ENCODE assay signal across 24 cellular contexts in genomic region chr22:36606114-36606513, GRCh38.
DNase-seq lines count a peak whose midpoint lies in the region; TF ChIP-seq lines count a peak whose summit lies in the region.
"Had no signal": no experiment of that assay in that cellular context is flagged by ENCODE, and none has a peak within 500 bp of the region (broad histone marks: within the 10 kb centered on the region; RNA-seq: fewer than 3 reads in every experiment).

No MANE protein-coding gene starts in this region.

- DNase-seq in Karpas-422 (peak; percentile 12), NCI-H2029 (lab: John Stamatoyannopoulos, UW) (peak; percentile 51), cerebellum (ENCODE audit: low spot score) (peak; percentile 61), mesenteric fat pad (ENCODE audit: low spot score) (peak; percentile 18), A673 (ENCODE audit: low spot score) (no peak)
- no peak for DNase-seq in effector CD4-positive, alpha-beta T cell
- DNase-seq in activated CD4-positive, CD25-positive, alpha-beta regulatory T cell treated with anti-CD3 and anti-CD28 coated beads, Interleukin-2, amount 50 U/mL, for 72 hours, result no peak
- DNase-seq: activated CD4-positive, alpha-beta T cell treated with anti-CD3 and anti-CD28 coated beads for 4 hours; activated CD8-positive, alpha-beta memory T cell treated with anti-CD3 and anti-CD28 coated beads for 24 hours; activated naive CD8-positive, alpha-beta T cell treated with anti-CD3 and anti-CD28 coated beads for 36 hours; erythroblast; GOT3; islet precursor cell; naive thymus-derived CD4-positive, alpha-beta T cell; NCI-H1930; NCI-H226; SJCRH30; stimulated activated CD4-positive, alpha-beta T cell treated with anti-CD3 and anti-CD28 coated beads, Interleukin-4, amount 100 ng/mL, for 1 hour; SW 1271; T-helper 9 cell had no signal

- H3K36me3 ChIP-seq in Karpas-422 (ENCODE audit: insufficient read depth, low read length) (no peaks in the 10 kb centered on the region), A673 (ENCODE audit: insufficient read depth, low read length, poor library complexity, severe bottlenecking) (no peaks in the 10 kb centered on the region)
- H3K36me3 ChIP-seq: BLaER1, SJCRH30, tibial artery had no signal

- H3K9me2 ChIP-seq in Karpas-422 (replicated peaks; ENCODE audit: insufficient read depth, low read length), result no peaks in the 10 kb centered on the region

- H3K79me2 ChIP-seq in Karpas-422 (ENCODE audit: low read length), result no peaks in the 10 kb centered on the region

- H3K4me3 ChIP-seq in Karpas-422 (ENCODE audit: low read length), result no peak overlapping the region
- H3K4me3 ChIP-seq in A673 (ENCODE audit: low read depth, low read length, poor library complexity, severe bottlenecking), result no peak overlapping the region
- H3K4me3 ChIP-seq: BLaER1, coronary artery, SJCRH30, tibial artery had no signal

- H3K9ac ChIP-seq in Karpas-422 (ENCODE audit: low read length), result no peak overlapping the region
- H3K9ac ChIP-seq: BLaER1 had no signal

- no peaks in the 10 kb centered on the region for H3K4me1 ChIP-seq in Karpas-422 (ENCODE audit: low read length)
- H3K4me1 ChIP-seq in A673 (ENCODE audit: insufficient read depth, low read length, poor library complexity, severe bottlenecking), result no peaks in the 10 kb centered on the region
- H3K4me1 ChIP-seq: BLaER1, SJCRH30, tibial artery had no signal

- no peak overlapping the region for H2AFZ ChIP-seq in Karpas-422 (ENCODE audit: low read length)

- no peak overlapping the region for H3K27ac ChIP-seq in Karpas-422 (ENCODE audit: low read length)
- H3K27ac ChIP-seq in A673 (ENCODE audit: low read depth, low read length, poor library complexity, severe bottlenecking), result no peak overlapping the region
- H3K27ac ChIP-seq: BLaER1, coronary artery, SJCRH30, tibial artery, VCaP had no signal

- H3K9me3 ChIP-seq in Karpas-422 (ENCODE audit: low read length) (no peaks in the 10 kb centered on the region), A673 (ENCODE audit: low read depth, low read length, poor library complexity, severe bottlenecking) (no peaks in the 10 kb centered on the region)
- H3K9me3 ChIP-seq: BLaER1, SJCRH30, tibial artery had no signal

- no peaks in the 10 kb centered on the region for H4K20me1 ChIP-seq in Karpas-422 (ENCODE audit: insufficient read depth, low read depth, low read length)
- H4K20me1 ChIP-seq: BLaER1 had no signal

- no peaks in the 10 kb centered on the region for H3K27me3 ChIP-seq in Karpas-422 (ENCODE audit: low read length)
- peaks cover 64% of the 10 kb centered on the region for H3K27me3 ChIP-seq in A673 (replicated peaks; ENCODE audit: insufficient read depth, low read depth, low read length, poor library complexity)
- H3K27me3 ChIP-seq: BLaER1, SJCRH30 had no signal

- BruUV-seq in A673 (replicated peaks; lab: Mats Ljungman, UMichigan), result no TSS peak

- CTCF ChIA-PET in A673 (lab: Charles Lee), result no interaction called here

- intact Hi-C loops in A673 (cut with micrococcal nuclease; ENCODE audit: unreplicated experiment), result no loop called here

- POLR2A ChIA-PET in A673 (lab: Charles Lee; ENCODE audit: low non-redundant PET), result no interaction called here

- H3K4me2 ChIP-seq in Karpas-422 (ENCODE audit: low read depth, low read length, poor library complexity, severe bottlenecking), result no peak overlapping the region
- H3K4me2 ChIP-seq: BLaER1 had no signal

- no peak for TF ChIP-seq CTCF in A673 (conservative IDR thresholded peaks at IDR 0.05; ENCODE audit: low read depth, low read length)

Comparison
In these comparisons a context has a peak if more than half of its experiments do, and no peak if none do; other contexts are left out.
1. DNase-seq: peak in Karpas-422 (single experiment), NCI-H2029 (single experiment), cerebellum (single experiment) and mesenteric fat pad (single experiment); none in effector CD4-positive, alpha-beta T cell (single experiment), A673 (single experiment) and activated CD4-positive, CD25-positive, alpha-beta regulatory T cell treated with anti-CD3 and anti-CD28 coated beads, Interleukin-2, amount 50 U/mL, for 72 hours (single experiment).